26 cellular contexts compared by ENCODE assay signal in the genomic region with DNA sequence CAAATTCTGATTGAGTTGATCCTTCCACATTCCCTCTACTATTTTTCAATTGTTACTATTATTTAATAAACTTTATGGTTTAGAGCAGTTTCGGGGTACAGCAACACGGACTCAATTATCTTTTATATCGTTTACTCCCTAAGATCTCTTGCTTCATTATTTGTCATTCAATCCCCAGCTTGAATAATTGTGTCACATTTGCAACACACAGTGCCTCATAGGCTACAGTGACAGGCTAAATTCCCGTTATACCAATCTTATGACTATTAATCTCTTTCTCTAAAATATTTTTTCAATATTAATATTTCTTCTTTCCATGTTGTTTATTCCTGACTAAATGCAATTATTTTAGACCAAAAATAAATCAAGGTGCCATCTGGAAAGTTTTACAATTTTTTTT.
"Had no signal": no experiment of that assay in that cellular context is flagged by ENCODE, and none has a peak within 500 bp of the region (broad histone marks: within the 10 kb centered on the region; RNA-seq: fewer than 3 reads in every experiment).

No MANE protein-coding gene starts in this region.

- H3K36me3 ChIP-seq: stomach, suprapubic skin, thoracic aorta, thyroid gland, tibial artery, tibial nerve, transverse colon, upper lobe of left lung, upper lobe of right lung, uterus, vagina had no signal

- H3K27ac ChIP-seq: stomach, suprapubic skin, testis, thoracic aorta, thyroid gland, tibial artery, tibial nerve, transverse colon, upper lobe of left lung, upper lobe of right lung, uterus, vagina had no signal

- H3K4me3 ChIP-seq: stomach, suprapubic skin, testis, thoracic aorta, thyroid gland, tibial artery, tibial nerve, transverse colon, upper lobe of left lung, upper lobe of right lung, uterus, vagina had no signal

- ATAC-seq: stimulated activated effector memory CD8-positive, alpha-beta T cell treated with anti-CD3 and anti-CD28 coated beads, Interleukin-12 subunit alpha, Interleukin-12 subunit beta, amount 100 ng/mL, for 72 hours; stimulated activated memory B cell treated with anti-CD40 and anti-IgM and Interleukin-4, amounts not matched to agents 10 μg/mL and 1 μg/mL and 100 μg/mL, for 72 hours; stimulated activated naive B cell treated with anti-CD40 and anti-IgM and Interleukin-4, amounts not matched to agents 10 μg/mL and 1 μg/mL and 100 μg/mL, for 72 hours; stimulated activated naive CD8-positive, alpha-beta T cell treated with anti-CD3 and anti-CD28 coated beads, Interleukin-15, amount 100 ng/mL, for 72 hours; stimulated activated naive CD8-positive, alpha-beta T cell treated with anti-CD3 and anti-CD28 coated beads, Interleukin-15, Interleukin-2, amounts not matched to agents 100 U/mL and 50 U/mL, for 24 hours; upper lobe of right lung had no signal

- H3K4me1 ChIP-seq: suprapubic skin, testis, thyroid gland, tibial artery, upper lobe of right lung, uterus, vagina had no signal

- DNase-seq: stimulated activated CD4-positive, alpha-beta T cell treated with anti-CD3 and anti-CD28 coated beads, Interleukin-2, amount 100 ng/mL, for 48 hours; stimulated activated CD4-positive, alpha-beta T cell treated with anti-CD3 and anti-CD28 coated beads, Interleukin-4, amount 100 ng/mL, for 1 hour; stimulated activated CD4-positive, alpha-beta T cell treated with anti-CD3 and anti-CD28 coated beads, Interleukin-4, amount 100 ng/mL, for 24 hours; stimulated activated CD4-positive, alpha-beta T cell treated with anti-CD3 and anti-CD28 coated beads, Interleukin-4, amount 100 ng/mL, for 4 hours; stimulated activated CD8-positive, alpha-beta memory T cell treated with anti-CD3 and anti-CD28 coated beads, Interleukin-4, amount 100 ng/mL, for 48 hours; stimulated activated naive B cell treated with anti-CD40 and anti-IgM and Interleukin-4, amounts not matched to agents 10 μg/mL and 1 μg/mL and 100 μg/mL, for 72 hours; stimulated activated naive CD4-positive, alpha-beta T cell; stimulated activated naive CD4-positive, alpha-beta T cell treated with Interleukin-2 at 50 U/mL for 16 hours; stimulated activated naive CD8-positive, alpha-beta T cell treated with anti-CD3 and anti-CD28 coated beads, Interleukin-15, amount 100 ng/mL, for 72 hours; stimulated activated naive CD8-positive, alpha-beta T cell treated with anti-CD3 and anti-CD28 coated beads, Interleukin-15, Interleukin-2, amounts not matched to agents 100 U/mL and 50 U/mL, for 24 hours; stomach; substantia nigra; testis; thyroid gland; tibial artery; transverse colon; trophoblast cell; upper lobe of left lung; upper lobe of right lung; uterus had no signal

- H3K9me3 ChIP-seq: stomach, suprapubic skin, testis, thoracic aorta, thyroid gland, tibial artery, tibial nerve, transverse colon, upper lobe of left lung, upper lobe of right lung, uterus, vagina had no signal

- H3K27me3 ChIP-seq: stomach, suprapubic skin, testis, thyroid gland, tibial artery, tibial nerve, transverse colon, upper lobe of left lung, upper lobe of right lung, uterus, vagina had no signal
